ENCODE assay signal across 13 cellular contexts in the genomic region with DNA sequence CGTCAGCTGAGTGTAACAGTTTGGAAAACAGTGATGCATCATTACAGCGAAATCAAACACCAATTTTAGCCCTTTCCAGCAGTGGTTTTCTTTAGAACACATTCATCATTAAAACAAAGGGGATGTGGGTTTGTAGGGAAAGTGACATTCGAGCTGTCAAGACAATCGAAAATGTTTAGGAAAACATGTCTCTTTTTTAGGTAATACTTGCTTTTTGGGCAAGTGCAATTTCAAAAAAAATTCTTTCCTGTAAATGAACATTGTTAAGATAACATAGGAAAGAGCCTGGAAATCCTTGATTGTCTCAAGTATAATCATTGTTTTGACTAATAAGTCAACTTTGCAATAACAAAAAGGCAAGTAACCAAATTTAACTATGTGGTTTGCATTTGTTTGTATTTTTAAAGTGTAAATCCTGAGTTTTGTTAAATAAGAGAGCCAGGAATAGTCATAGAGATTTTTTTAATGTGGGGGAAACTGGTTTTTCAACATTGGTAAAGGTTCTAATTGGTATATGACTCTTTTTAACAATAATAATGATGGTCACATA.
DNase-seq lines count a peak whose midpoint lies in the region; ATAC-seq, FAIRE-seq and TF ChIP-seq lines count a peak whose summit lies in the region.
"Had no signal": no experiment of that assay in that cellular context is flagged by ENCODE, and none has a peak within 500 bp of the region (broad histone marks: within the 10 kb centered on the region; RNA-seq: fewer than 3 reads in every experiment).

No MANE protein-coding gene starts in this region.

- peak; percentile 52 for DNase-seq in EH (ENCODE audit: low read depth)
- DNase-seq in MV-4-11 (lab: John Stamatoyannopoulos, UW), result peak; percentile 16
- peak; percentile 68 for DNase-seq in fibroblast of peridontal ligament (ENCODE audit: extremely low read depth)
- DNase-seq in GM12892 (ENCODE audit: insufficient read length), result no peak
- no peak for DNase-seq in RCC 7860 (ENCODE audit: low spot score)
- DNase-seq: Caco-2; CD4-positive, alpha-beta T cell; DMS79; GF-D8; GM23248 had no signal

- no peak for ATAC-seq in GM21619 (IDR thresholded peaks at IDR 0.05; ENCODE audit: unreplicated experiment)
- ATAC-seq: K562 had no signal

- no peak for TF ChIP-seq POLR2A in GM12892 (IDR thresholded peaks at IDR 0.05; ENCODE audit: low read depth, low read length)

- FAIRE-seq in GM12892 (lab: Jason Lieb, UNC), result no peak
- no peak for FAIRE-seq in RCC 7860 (lab: Jason Lieb, UNC)
- FAIRE-seq: D721Med, K562 had no signal

Comparison
In these comparisons a context has a peak if more than half of its experiments do, and no peak if none do; other contexts are left out.
1. DNase-seq: peak in EH (single experiment), MV-4-11 (single experiment) and fibroblast of peridontal ligament (single experiment); none in GM12892 (single experiment) and RCC 7860 (single experiment).